26 cellular contexts compared by ENCODE assay signal in the genomic region with DNA sequence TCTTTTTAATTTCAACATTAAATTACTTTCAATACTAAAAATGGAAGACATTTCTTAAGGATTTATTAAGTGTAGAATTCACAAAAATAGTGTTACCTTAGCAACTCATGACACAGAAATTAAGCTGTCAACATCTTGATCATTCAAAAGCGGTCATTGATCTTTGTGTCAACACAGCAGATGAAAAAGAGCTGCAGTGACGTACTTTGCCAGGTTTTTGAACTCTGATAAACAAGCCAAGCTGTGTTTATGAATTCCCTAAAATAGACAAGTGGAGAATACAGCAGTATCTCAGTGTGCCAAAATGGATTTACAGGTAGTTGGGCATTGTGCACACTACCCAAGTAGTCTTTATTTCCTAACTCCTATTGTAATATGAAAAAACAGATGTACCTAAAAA.
"Had no signal": no experiment of that assay in that cellular context is flagged by ENCODE, and none has a peak within 500 bp of the region (broad histone marks: within the 10 kb centered on the region; RNA-seq: fewer than 3 reads in every experiment).

No MANE protein-coding gene starts in this region.

- ATAC-seq: activated naive CD4-positive, alpha-beta T cell treated with anti-CD3 and anti-CD28 coated beads, Interleukin-2, amount 50 U/mL, for 72 hours; activated naive CD8-positive, alpha-beta T cell treated with anti-CD3 and anti-CD28 coated beads, Interleukin-2, amount 50 U/mL, for 24 hours; activated T-cell treated with anti-CD3 and anti-CD28 coated beads, Interleukin-2, amount 50 U/mL, for 4 hours; body of pancreas; T-helper 17 cell had no signal

- H3K36me3 Mint-ChIP-seq: activated CD4-positive, alpha-beta memory T cell treated with anti-CD3 and anti-CD28 coated beads for 36 hours; activated naive CD4-positive, alpha-beta T cell treated with anti-CD3 and anti-CD28 coated beads, Interleukin-2, amount 50 U/mL, for 72 hours had no signal

- H3K4me3 ChIP-seq: ascending aorta, body of pancreas, coronary artery, Peyer's patch had no signal

- H3K4me1 ChIP-seq: ascending aorta, body of pancreas, Peyer's patch had no signal

- DNase-seq: activated CD4-positive, alpha-beta memory T cell treated with anti-CD3 and anti-CD28 coated beads for 36 hours; activated CD4-positive, alpha-beta T cell treated with anti-CD3 and anti-CD28 coated beads, Interleukin-2, amount 10 ng/mL, durations not matched to agents 7 days and 5 days; activated CD4-positive, CD25-positive, alpha-beta regulatory T cell; activated CD8-positive, alpha-beta memory T cell treated with anti-CD3 and anti-CD28 coated beads for 24 hours; activated effector memory CD4-positive, alpha-beta T cell treated with anti-CD3 and anti-CD28 coated beads, Interleukin-2, amount 50 U/mL, for 16 hours; activated naive CD4-positive, alpha-beta T cell treated with Interleukin-2 at 50 U/mL for 16 hours; activated naive CD8-positive, alpha-beta T cell treated with anti-CD3 and anti-CD28 coated beads, Interleukin-2, amount 50 U/mL, for 24 hours; activated T-cell treated with anti-CD3 and anti-CD28 coated beads, Interleukin-2, amount 50 U/mL, for 4 hours; amniotic stem cell; body of pancreas; central memory CD4-positive, alpha-beta T cell; KG1; NCI-H1092; NCI-H1694 treated with DMSO at 0.1 percent for 48 hours; NCI-H2081 treated with DMSO at 0.1 percent for 48 hours; NCI-H345; NCI-H524; NCI-H82; Peyer's patch; SIG-M5; T-helper 17 cell; T-helper 9 cell had no signal

- H3K4me3 Mint-ChIP-seq: activated CD4-positive, alpha-beta memory T cell treated with anti-CD3 and anti-CD28 coated beads for 36 hours; activated CD4-positive, alpha-beta T cell treated with anti-CD3 and anti-CD28 coated beads, Interleukin-2, amount 10 ng/mL, durations not matched to agents 7 days and 5 days; activated naive CD8-positive, alpha-beta T cell treated with anti-CD3 and anti-CD28 coated beads, Interleukin-2, amount 50 U/mL, for 24 hours; activated T-cell treated with anti-CD3 and anti-CD28 coated beads, Interleukin-2, amount 50 U/mL, for 4 hours; T-helper 17 cell had no signal

- H3K27ac ChIP-seq: ascending aorta, body of pancreas, coronary artery, Peyer's patch, VCaP had no signal

- H3K4me1 Mint-ChIP-seq: activated CD4-positive, alpha-beta T cell treated with anti-CD3 and anti-CD28 coated beads, Interleukin-2, amount 10 ng/mL, durations not matched to agents 7 days and 5 days; activated naive CD8-positive, alpha-beta T cell treated with anti-CD3 and anti-CD28 coated beads, Interleukin-2, amount 50 U/mL, for 24 hours; T-helper 17 cell had no signal

- H3K27me3 Mint-ChIP-seq: activated CD4-positive, alpha-beta memory T cell treated with anti-CD3 and anti-CD28 coated beads for 36 hours; activated CD4-positive, alpha-beta T cell treated with anti-CD3 and anti-CD28 coated beads, Interleukin-2, amount 10 ng/mL, durations not matched to agents 7 days and 5 days; activated naive CD8-positive, alpha-beta T cell treated with anti-CD3 and anti-CD28 coated beads, Interleukin-2, amount 50 U/mL, for 24 hours; T-helper 17 cell had no signal

- H3K36me3 ChIP-seq: ascending aorta, Peyer's patch had no signal

- H3K27ac Mint-ChIP-seq: activated CD4-positive, alpha-beta memory T cell treated with anti-CD3 and anti-CD28 coated beads for 36 hours; activated CD4-positive, alpha-beta T cell treated with anti-CD3 and anti-CD28 coated beads, Interleukin-2, amount 10 ng/mL, durations not matched to agents 7 days and 5 days; activated naive CD4-positive, alpha-beta T cell treated with anti-CD3 and anti-CD28 coated beads, Interleukin-2, amount 50 U/mL, for 72 hours; activated naive CD8-positive, alpha-beta T cell treated with anti-CD3 and anti-CD28 coated beads, Interleukin-2, amount 50 U/mL, for 24 hours; T-helper 17 cell had no signal

- H3K27me3 ChIP-seq: ascending aorta, body of pancreas, Peyer's patch had no signal

- H3K9me3 ChIP-seq: ascending aorta, body of pancreas, Peyer's patch had no signal
